ENCODE assay signal across 16 cellular contexts in the genomic region with DNA sequence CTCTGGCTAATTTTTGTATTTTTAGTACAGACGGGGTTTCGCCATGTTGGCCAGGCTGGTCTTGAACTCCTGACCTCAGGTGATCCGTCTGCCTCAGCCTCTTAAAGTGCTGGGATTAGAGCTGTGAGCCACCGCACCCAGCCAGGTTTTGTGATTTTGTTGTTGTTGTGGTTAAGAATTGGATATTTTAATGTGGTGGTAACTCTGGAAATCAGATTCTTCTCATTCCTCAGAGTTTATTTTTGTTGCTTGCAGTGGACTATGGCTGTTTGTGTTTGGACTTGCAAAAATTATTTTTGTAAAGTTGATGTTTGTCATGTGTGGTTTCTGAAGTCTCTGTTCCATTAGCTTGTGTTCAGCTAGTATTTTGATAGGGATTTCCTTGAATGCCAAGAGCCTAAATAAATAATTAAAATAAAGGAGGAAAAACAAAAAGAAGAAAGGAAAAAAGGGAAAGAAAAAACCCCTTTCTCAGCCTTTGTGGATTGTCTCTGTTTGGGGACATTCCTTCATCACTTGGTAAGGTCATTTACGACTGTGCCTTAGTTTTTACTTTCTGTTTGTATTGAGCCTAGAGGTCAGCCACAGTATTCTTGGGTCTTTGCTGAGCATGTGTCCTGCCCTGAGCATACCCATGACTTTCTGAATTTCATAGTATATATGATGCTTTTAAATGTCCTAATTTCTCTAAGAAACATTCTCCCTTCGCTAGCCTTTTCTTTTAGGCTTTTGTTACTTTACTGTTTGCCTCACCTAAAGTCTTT. TPM values are rescaled to one million over a fixed set of nuclear protein-coding genes. Genes with fewer than 3 reads are reported as not detected.
DNase-seq lines count a peak whose midpoint lies in the region; ATAC-seq and TF ChIP-seq lines count a peak whose summit lies in the region.
"Had no signal": no experiment of that assay in that cellular context is flagged by ENCODE, and none has a peak within 500 bp of the region (broad histone marks: within the 10 kb centered on the region; RNA-seq: fewer than 3 reads in every experiment).

No MANE protein-coding gene starts in this region.

- in situ Hi-C loops in astrocyte of the cerebellum (cut with HindIII; ENCODE audit: low sequenced_read_pairs) = no loop called here

- DNase-seq in AG09319 (ENCODE audit: extremely low read depth, low read depth) (peak; percentile 22), GM04504 (ENCODE audit: low read depth) (peak; percentile 47), astrocyte of the cerebellum (ENCODE audit: low read depth) (peak; percentile 57), left lung (no peak), NCI-H82 treated with DMSO at 0.1 percent for 48 hours (lab: John Stamatoyannopoulos, UW; ENCODE audit: unreplicated experiment) (no peak), Ammon's horn (ENCODE audit: low spot score) (no peak), lower leg skin (ENCODE audit: low spot score in 2 of 2) (no peak)
- DNase-seq: Calu3, cerebellar nuclear complex, GOT3, left colon, NCI-H1092 treated with DMSO at 0.1 percent for 48 hours, NCI-H345, PC-3 had no signal

- WGBS in lower leg skin, 2 donors = 74 to 87% methylated on average over 6 of the region's 6 CpGs

- no peak for TF ChIP-seq POLR2A in lower leg skin (IDR thresholded peaks at IDR 0.05)

- no peak for TF ChIP-seq CTCF in AG09319 (IDR thresholded peaks at IDR 0.05; ENCODE audit: low read depth, low read length)
- no peak for TF ChIP-seq CTCF in astrocyte of the cerebellum (IDR thresholded peaks at IDR 0.05; ENCODE audit: low read depth, low read length, missing control alignments)
- TF ChIP-seq CTCF in left lung (IDR thresholded peaks at IDR 0.05) = no peak
- no peak for TF ChIP-seq CTCF in lower leg skin (IDR thresholded peaks at IDR 0.05)

- H3K36me3 ChIP-seq in left lung = no peaks in the 10 kb centered on the region

- H3K4me3 ChIP-seq in astrocyte of the cerebellum (ENCODE audit: low read depth, low read length) (no peak overlapping the region), left lung (no peak overlapping the region), lower leg skin (ENCODE audit: low read depth, poor library complexity, severe bottlenecking) (no peak overlapping the region)
- H3K4me3 ChIP-seq: gastroesophageal sphincter had no signal

- H3K9me3 ChIP-seq in left lung = no peaks in the 10 kb centered on the region
- H3K9me3 ChIP-seq: gastroesophageal sphincter had no signal

- peaks cover 0 to 12% of the 10 kb centered on the region in 2 donors for H3K4me1 ChIP-seq in left lung

- peak; percentile 23 for ATAC-seq in left lung
- no peak for ATAC-seq in GM21528 (IDR thresholded peaks at IDR 0.05; ENCODE audit: low FRiP score, unreplicated experiment)
- ATAC-seq: gastroesophageal sphincter, left colon, PC-3 had no signal

- intact Hi-C loops in left lung (cut with DNase I) = no loop called here
- intact Hi-C loops in lower leg skin (cut with DNase I; ENCODE audit: low total_unique reads) = no loop called here

- H3K27ac ChIP-seq in left lung = no peak overlapping the region

- H3K27me3 ChIP-seq in left lung = no peaks in the 10 kb centered on the region
- H3K27me3 ChIP-seq: gastroesophageal sphincter had no signal

RNA-seq across cellular contexts. Expression of gene PBX3, which starts 37.3 kb away (rescaled TPM):
- total RNA-seq in left lung (10 to 100 TPM; 36.3 to 53.6 TPM), lower leg skin (10 to 100 TPM; 14.1 to 31.1 (median 21.6) TPM)

Comparison
In these comparisons a context has a peak if more than half of its experiments do, and no peak if none do; other contexts are left out.
1. DNase-seq: peak in AG09319 (single experiment), GM04504 (single experiment) and astrocyte of the cerebellum (single experiment); none in left lung (0 of 2), NCI-H82 treated with DMSO at 0.1 percent for 48 hours (single experiment), Ammon's horn (single experiment) and lower leg skin (0 of 2).